In genomic region chr9:129863059-129863690, GRCh38 we compare ENCODE assay signal across 9 cellular contexts.
A peak's percentile ranks its signal among the peaks of the same experiment; 100 is the strongest.
DNase-seq lines count a peak whose midpoint lies in the region; ATAC-seq and TF ChIP-seq lines count a peak whose summit lies in the region.
"Had no signal": no experiment of that assay in that cellular context is flagged by ENCODE, and none has a peak within 500 bp of the region (broad histone marks: within the 10 kb centered on the region; RNA-seq: fewer than 3 reads in every experiment).

No MANE protein-coding gene starts in this region.

- peak; percentile 83 for ATAC-seq in stimulated activated naive CD8-positive, alpha-beta T cell treated with anti-CD3 and anti-CD28 coated beads, Interleukin-15, Interleukin-2, amounts not matched to agents 100 U/mL and 50 U/mL, for 24 hours
- ATAC-seq in GM21423 (IDR thresholded peaks at IDR 0.05; ENCODE audit: unreplicated experiment) (no peak), GM18909 (IDR thresholded peaks at IDR 0.05; ENCODE audit: poor library complexity, unreplicated experiment) (no peak)

- peak; percentile 35 for DNase-seq in NCI-H1417 treated with DMSO at 0.1 percent for 48 hours (lab: John Stamatoyannopoulos, UW)
- DNase-seq in activated CD4-positive, alpha-beta T cell treated with anti-CD3 and anti-CD28 coated beads, Interleukin-2, amount 50 U/mL, for 48 hours, result peak; percentile 71 to 81
- peak; percentile 48 for DNase-seq in fibroblast of mammary gland (ENCODE audit: low read depth)
- DNase-seq in stimulated activated naive CD8-positive, alpha-beta T cell treated with anti-CD3 and anti-CD28 coated beads, Interleukin-15, Interleukin-2, amounts not matched to agents 100 U/mL and 50 U/mL, for 24 hours, result peak; percentile 79
- no peak for DNase-seq in AG20443 (ENCODE audit: low spot score)
- DNase-seq: left ventricle myocardium inferior, MM.1S had no signal

- TF ChIP-seq CTCF in fibroblast of mammary gland (conservative IDR thresholded peaks at IDR 0.05; ENCODE audit: control insufficient read depth, insufficient read depth, low read depth, low read length), result no peak

- H3K4me3 ChIP-seq in fibroblast of mammary gland (ENCODE audit: control insufficient read depth, low read depth, low read length), result no peak overlapping the region
- H3K4me3 ChIP-seq: left ventricle myocardium inferior had no signal
